ENCODE assay signal across 11 cellular contexts in the genomic region with DNA sequence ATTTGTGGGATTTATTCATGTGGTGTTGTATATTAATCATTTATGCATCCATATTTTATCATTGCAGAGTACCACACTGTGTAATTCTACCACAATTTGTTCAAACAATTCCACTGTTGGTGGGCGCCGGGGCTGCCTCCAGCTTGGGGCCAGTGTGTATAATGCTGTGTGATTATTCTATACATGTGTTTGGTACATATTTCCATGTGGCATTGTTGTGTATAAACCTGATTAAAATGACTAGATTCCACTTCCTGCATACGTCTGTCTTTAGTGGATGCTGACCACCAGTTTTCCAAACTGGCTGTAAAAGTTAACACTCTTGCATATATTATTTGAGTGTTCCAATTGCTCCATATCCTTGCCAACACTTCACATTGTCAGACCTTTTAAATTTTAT.
"Had no signal": no experiment of that assay in that cellular context is flagged by ENCODE, and none has a peak within 500 bp of the region (broad histone marks: within the 10 kb centered on the region; RNA-seq: fewer than 3 reads in every experiment).

No MANE protein-coding gene starts in this region.

- H3K27ac ChIP-seq: GM23248 had no signal

- FAIRE-seq: H1, H54 had no signal

- ATAC-seq: GM23338, HCT116 had no signal

- H3K9me3 ChIP-seq: HAP-1 had no signal

- H3K4me1 Mint-ChIP-seq: GM23338 had no signal

- H3K9ac ChIP-seq: GM23248 had no signal

- H3K4me3 ChIP-seq: GM23248, HAP-1 had no signal

- H3K27ac Mint-ChIP-seq: GM23338, H9, HFFc6 had no signal

- H3K36me3 ChIP-seq: HAP-1 had no signal

- H3K4me3 Mint-ChIP-seq: GM23338, H9, HFFc6 had no signal

- H3K4me2 ChIP-seq: GM23338 had no signal

- H3K4me1 ChIP-seq: HAP-1 had no signal

- DNase-seq: GM23248, GOT3, H7, H9, HCEC 1CT, HFFc6 had no signal

- H2AFZ ChIP-seq: GM23248, GM23338 had no signal
